In the genomic region with DNA sequence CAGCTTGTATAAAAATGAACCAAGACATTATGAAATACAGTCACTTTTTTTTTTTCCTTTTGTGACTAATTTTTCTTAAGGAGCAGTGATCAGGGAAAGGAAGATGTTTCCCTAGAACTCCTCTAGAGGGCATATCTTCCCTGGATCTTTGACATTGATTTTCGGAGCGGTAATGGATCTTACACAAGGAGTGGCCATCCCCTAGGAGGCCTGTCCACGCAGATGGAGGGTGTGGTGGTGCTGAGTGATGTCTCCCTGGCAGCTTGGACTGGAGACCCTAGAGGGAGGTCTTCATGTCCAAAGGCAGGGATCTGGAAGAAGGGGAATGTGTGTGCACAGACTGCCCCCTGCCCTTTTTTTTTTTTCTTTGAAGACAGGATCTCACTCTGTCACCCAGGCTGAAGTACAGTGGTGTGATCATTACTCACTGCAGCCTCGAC, we compare ENCODE assay signal across 8 cellular contexts. TPM values are rescaled to one million over a fixed set of nuclear protein-coding genes. Genes with fewer than 3 reads are reported as not detected.
A peak's percentile ranks its signal among the peaks of the same experiment; 100 is the strongest.
DNase-seq lines count a peak whose midpoint lies in the region; ATAC-seq and TF ChIP-seq lines count a peak whose summit lies in the region.

No MANE protein-coding gene starts in this region.

- H3K4me1 Mint-ChIP-seq in T-helper 2 cell treated with Interferon-gamma antibody and Interleukin-4, amounts not matched to agents 5 μg/mL and 100 μg/mL, for 36 hours (ENCODE audit: low read depth) = no peaks in the 10 kb centered on the region

- H3K9me3 ChIP-seq in thyroid gland = no peaks in the 10 kb centered on the region

- H3K36me3 ChIP-seq in thyroid gland = no peaks in the 10 kb centered on the region

- intact Hi-C loops in thyroid gland (cut with DNase I) = no loop called here

- no peak for ATAC-seq in GM19467 (IDR thresholded peaks at IDR 0.05; ENCODE audit: unreplicated experiment)

- H3K27ac ChIP-seq in thyroid gland = no peak overlapping the region

- DNase-seq in GM04503 (ENCODE audit: low read depth) (peak; percentile 48), RKO (ENCODE audit: low spot score) (peak; percentile 81), fibroblast of the conjunctiva (ENCODE audit: low read depth) (peak; percentile 65), retinal pigment epithelial cell (ENCODE audit: low read depth) (no peak), thyroid gland (no peak)
- DNase-seq in T-helper 2 cell treated with Interferon-gamma antibody and Interleukin-4, amounts not matched to agents 5 μg/mL and 100 μg/mL, for 36 hours (ENCODE audit: low spot score) = no peak
- no peak for DNase-seq in stimulated activated naive CD4-positive, alpha-beta T cell (lab: John Stamatoyannopoulos, UW)

- H3K36me3 Mint-ChIP-seq in T-helper 2 cell treated with Interferon-gamma antibody and Interleukin-4, amounts not matched to agents 5 μg/mL and 100 μg/mL, for 36 hours (ENCODE audit: low read depth) = no peaks in the 10 kb centered on the region

- H3K27ac Mint-ChIP-seq in T-helper 2 cell treated with Interferon-gamma antibody and Interleukin-4, amounts not matched to agents 5 μg/mL and 100 μg/mL, for 36 hours = no peak overlapping the region

- peaks cover 0 to 7% of the 10 kb centered on the region in 2 donors for H3K4me1 ChIP-seq in thyroid gland

- H3K27me3 Mint-ChIP-seq in T-helper 2 cell treated with Interferon-gamma antibody and Interleukin-4, amounts not matched to agents 5 μg/mL and 100 μg/mL, for 36 hours (ENCODE audit: low read depth) = no peaks in the 10 kb centered on the region

- H3K4me3 ChIP-seq in retinal pigment epithelial cell (ENCODE audit: low read length) (no peak overlapping the region), thyroid gland (replicated peaks in 1 of 3) (no peak overlapping the region)

- H3K9me3 Mint-ChIP-seq in T-helper 2 cell treated with Interferon-gamma antibody and Interleukin-4, amounts not matched to agents 5 μg/mL and 100 μg/mL, for 36 hours = no peaks in the 10 kb centered on the region

- 49 to 58% methylated on average over 4 of the region's 4 CpGs for WGBS in thyroid gland, 2 donors

- H3K27me3 ChIP-seq in thyroid gland = no peaks in the 10 kb centered on the region

- peak; percentile 55 for TF ChIP-seq CTCF in retinal pigment epithelial cell (conservative IDR thresholded peaks at IDR 0.05; ENCODE audit: low read depth, low read length)
- TF ChIP-seq CTCF in thyroid gland (IDR thresholded peaks at IDR 0.05) = peak in 2 of 6 experiments; percentile 16 to 28

- TF ChIP-seq POLR2A in thyroid gland (IDR thresholded peaks at IDR 0.05) = no peak

- no peak overlapping the region for H3K4me3 Mint-ChIP-seq in T-helper 2 cell treated with Interferon-gamma antibody and Interleukin-4, amounts not matched to agents 5 μg/mL and 100 μg/mL, for 36 hours

RNA-seq across cellular contexts. Expression of gene KIFC1, which starts 7.0 kb away (rescaled TPM):
- 1 to 10 TPM in 2 of 4 donors, under 1 TPM in 2; 0.13 to 4.3 (median 0.91) TPM for total RNA-seq in thyroid gland

RNA-seq across cellular contexts. Expression of gene PHF1, which starts 26.2 kb away (rescaled TPM):
- 100 to 1,000 TPM in 1 of 4 donors, 10 to 100 TPM in 3; 75.3 to 109 (median 88.5) TPM for total RNA-seq in thyroid gland

RNA-seq across cellular contexts. Expression of gene CUTA, which starts 33.3 kb away (rescaled TPM):
- 100 to 1,000 TPM; 165 to 296 (median 257) TPM for total RNA-seq in thyroid gland

RNA-seq across cellular contexts. Expression of gene SYNGAP1, which starts 35.3 kb away (rescaled TPM):
- 10 to 100 TPM in 3 of 4 donors, 1 to 10 TPM in 1; 10.0 to 15.3 (median 12.2) TPM for total RNA-seq in thyroid gland

Comparison
In these comparisons a context has a peak if more than half of its experiments do, and no peak if none do; other contexts are left out.
1. DNase-seq: peak in GM04503 (single experiment), RKO (single experiment) and fibroblast of the conjunctiva (single experiment); none in retinal pigment epithelial cell (single experiment), thyroid gland (0 of 2), T-helper 2 cell treated with Interferon-gamma antibody and Interleukin-4, amounts not matched to agents 5 μg/mL and 100 μg/mL, for 36 hours (single experiment) and stimulated activated naive CD4-positive, alpha-beta T cell (0 of 6).